34 cellular contexts compared by ENCODE assay signal in the genomic region with DNA sequence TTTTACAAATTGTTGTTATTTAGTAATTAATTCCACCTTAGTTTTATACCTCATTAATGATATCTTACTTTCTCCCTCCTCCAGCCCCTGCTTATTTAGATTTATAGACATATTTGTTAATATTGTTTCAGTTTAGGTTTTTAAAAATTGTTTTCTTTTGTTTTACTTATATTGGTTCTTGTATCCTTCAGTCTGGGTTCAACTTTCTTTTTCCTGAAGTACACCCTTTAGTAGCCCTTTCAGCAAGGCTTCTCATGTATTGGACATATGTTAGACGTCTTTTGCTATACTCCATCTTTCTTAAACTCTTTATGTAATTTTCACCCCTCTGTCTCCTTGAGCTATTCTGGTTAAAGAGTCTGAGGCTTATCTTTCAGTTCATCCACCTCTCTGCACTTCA.
"Had no signal": no experiment of that assay in that cellular context is flagged by ENCODE, and none has a peak within 500 bp of the region (broad histone marks: within the 10 kb centered on the region; RNA-seq: fewer than 3 reads in every experiment).

No MANE protein-coding gene starts in this region.

- H3K36me3 ChIP-seq: MG63 had no signal

- DNase-seq: Karpas-422, Kasumi-1, MG63, MM.1S, MV-4-11, NCI-H1048, NCI-H1092, NCI-H1092 treated with DMSO at 0.1 percent for 48 hours, NCI-H1105, NCI-H1105 treated with DMSO at 0.1 percent for 48 hours, NCI-H1417, NCI-H1417 treated with DMSO at 0.1 percent for 48 hours, NCI-H1436, NCI-H1436 treated with DMSO at 0.1 percent for 48 hours, NCI-H146, NCI-H1694, NCI-H1694 treated with DMSO at 0.1 percent for 48 hours, NCI-H187, NCI-H187 treated with DMSO at 0.1 percent for 48 hours, NCI-H1930, NCI-H2029, NCI-H2029 treated with DMSO at 0.1 percent for 48 hours, NCI-H2081, NCI-H2081 treated with DMSO at 0.1 percent for 48 hours, NCI-H2107, NCI-H2171, NCI-H2171 treated with DMSO at 0.1 percent for 48 hours, NCI-H2227 treated with DMSO at 0.1 percent for 48 hours, NCI-H226, NCI-H345, NCI-H446, NCI-H446 treated with DMSO at 0.1 percent for 48 hours, NCI-H510A, NCI-H510A treated with DMSO at 0.1 percent for 48 hours had no signal

- H3K4me3 ChIP-seq: MG63 had no signal
